In the genomic region with DNA sequence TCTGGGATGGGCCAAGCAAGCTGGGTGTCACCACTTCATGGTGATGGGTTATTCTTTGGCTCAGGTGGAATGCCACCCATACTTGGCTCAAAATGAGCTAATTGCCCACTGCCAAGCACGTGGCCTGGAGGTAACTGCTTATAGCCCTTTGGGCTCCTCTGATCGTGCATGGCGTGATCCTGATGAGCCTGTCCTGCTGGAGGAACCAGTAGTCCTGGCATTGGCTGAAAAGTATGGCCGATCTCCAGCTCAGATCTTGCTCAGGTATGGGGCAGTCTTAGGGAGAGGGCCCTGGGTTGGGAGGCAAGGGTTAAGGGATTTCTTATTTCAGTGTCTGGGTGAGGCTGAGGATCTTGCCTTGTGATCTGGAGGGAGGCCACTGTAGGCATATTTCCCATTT, we compare ENCODE assay signal across 14 cellular contexts.
"Had no signal": no experiment of that assay in that cellular context is flagged by ENCODE, and none has a peak within 500 bp of the region (broad histone marks: within the 10 kb centered on the region; RNA-seq: fewer than 3 reads in every experiment).

No MANE protein-coding gene starts in this region.

- H3K36me3 Mint-ChIP-seq: natural killer cell had no signal

- H3K27me3 Mint-ChIP-seq: activated CD4-positive, alpha-beta T cell treated with anti-CD3 and anti-CD28 coated beads for 36 hours had no signal

- H3K4me1 ChIP-seq: body of pancreas, foreskin keratinocyte had no signal

- DNase-seq: activated CD4-positive, alpha-beta T cell treated with anti-CD3 and anti-CD28 coated beads for 36 hours; activated CD8-positive, alpha-beta memory T cell treated with anti-CD3 and anti-CD28 coated beads for 24 hours; activated naive CD4-positive, alpha-beta T cell treated with anti-CD3 and anti-CD28 coated beads, Interleukin-2, amount 50 U/mL, for 16 hours; amniotic stem cell; body of pancreas; cerebellar nuclear complex; foreskin keratinocyte; heart right ventricle; mucosa of descending colon; natural killer cell; stimulated activated CD4-positive, alpha-beta T cell treated with anti-CD3 and anti-CD28 coated beads, Interleukin-2, amount 100 ng/mL, for 48 hours; stimulated activated naive CD4-positive, alpha-beta T cell treated with Interleukin-2 at 50 U/mL for 16 hours; trophoblast cell had no signal

- H3K4me3 ChIP-seq: body of pancreas, heart right ventricle, mucosa of descending colon had no signal

- H3K27ac Mint-ChIP-seq: activated CD4-positive, alpha-beta T cell treated with anti-CD3 and anti-CD28 coated beads for 36 hours; natural killer cell had no signal

- H3K27ac ChIP-seq: body of pancreas, foreskin keratinocyte, heart right ventricle had no signal

- H3K9me3 Mint-ChIP-seq: natural killer cell; T-helper 2 cell treated with Interferon-gamma antibody and Interleukin-4, amounts not matched to agents 5 μg/mL and 100 μg/mL, for 36 hours had no signal

- H3K4me3 Mint-ChIP-seq: activated CD4-positive, alpha-beta T cell treated with anti-CD3 and anti-CD28 coated beads for 36 hours; natural killer cell; T-helper 2 cell treated with Interferon-gamma antibody and Interleukin-4, amounts not matched to agents 5 μg/mL and 100 μg/mL, for 36 hours had no signal

- ATAC-seq: activated CD4-positive, alpha-beta T cell treated with anti-CD3 and anti-CD28 coated beads for 36 hours; body of pancreas; foreskin keratinocyte; heart right ventricle; mucosa of descending colon; natural killer cell had no signal

- H3K9me3 ChIP-seq: body of pancreas, heart right ventricle, mucosa of descending colon had no signal

- H3K4me1 Mint-ChIP-seq: activated CD4-positive, alpha-beta T cell treated with anti-CD3 and anti-CD28 coated beads for 36 hours; natural killer cell had no signal

- H3K27me3 ChIP-seq: body of pancreas, foreskin keratinocyte, heart right ventricle had no signal
